ENCODE assay signal across 16 cellular contexts in genomic region chr19:50312967-50313811, GRCh38. TPM values are rescaled to one million over a fixed set of nuclear protein-coding genes. Genes with fewer than 3 reads are reported as not detected.
DNase-seq lines count a peak whose midpoint lies in the region; ATAC-seq lines count a peak whose summit lies in the region.
"Had no signal": no experiment of that assay in that cellular context is flagged by ENCODE, and none has a peak within 500 bp of the region (broad histone marks: within the 10 kb centered on the region; RNA-seq: fewer than 3 reads in every experiment).

No MANE protein-coding gene starts in this region.

- no peaks in the 10 kb centered on the region for H3K36me3 ChIP-seq in SK-N-MC (ENCODE audit: insufficient read depth, low read length)
- no peaks in the 10 kb centered on the region for H3K36me3 ChIP-seq in iPS-20b (ENCODE audit: insufficient read depth, low read depth, low read length)
- H3K36me3 ChIP-seq: prostate gland, uterus had no signal

- H3K27ac ChIP-seq in right cardiac atrium (ENCODE audit: low read length), result no peak overlapping the region
- no peak overlapping the region for H3K27ac ChIP-seq in SK-N-MC
- no peak overlapping the region for H3K27ac ChIP-seq in iPS-20b (ENCODE audit: low read length)
- H3K27ac ChIP-seq: body of pancreas, esophagus muscularis mucosa, prostate gland, uterus had no signal

- H3K4me3 ChIP-seq in right cardiac atrium (ENCODE audit: low read length) (peak overlapping the region; percentile 7), SK-N-MC (peak overlapping the region; percentile 64; the same call in 1 of the 2 replicates), iPS-20b (ENCODE audit: low read length) (peak overlapping the region; percentile 56)
- H3K4me3 ChIP-seq: body of pancreas, esophagus muscularis mucosa, uterus had no signal

- no peaks in the 10 kb centered on the region for H3K27me3 ChIP-seq in right cardiac atrium (ENCODE audit: control insufficient read depth, insufficient read depth)
- H3K27me3 ChIP-seq in iPS-20b (ENCODE audit: insufficient read depth, low read length), result peaks cover 38% of the 10 kb centered on the region

- WGBS in right cardiac atrium, result 8% methylated on average over 27 of the region's 27 CpGs

- no peak for DNase-seq in right cardiac atrium
- no peak for DNase-seq in Right ventricle myocardium superior
- no peak for DNase-seq in SK-N-MC (ENCODE audit: low read depth, low spot score)
- DNase-seq in NK-92 treated with Interleukin-12 subunit alpha and Interleukin-12 subunit beta, amount 100 ng/mL, for 24 hours (lab: John Stamatoyannopoulos, UW), result no peak
- no peak for DNase-seq in hypothalamus (lab: John Stamatoyannopoulos, UW)
- no peak for DNase-seq in activated T-cell treated with anti-CD3 and anti-CD28 coated beads, Interleukin-2, amount 50 U/mL, for 48 hours
- DNase-seq: activated CD4-positive, alpha-beta T cell treated with anti-CD3 and anti-CD28 coated beads, Interleukin-2, amount 50 U/mL, for 1 hour; stimulated activated naive CD8-positive, alpha-beta T cell treated with anti-CD3 and anti-CD28 coated beads, Interleukin-15, amount 100 ng/mL, for 72 hours; uterus had no signal

- ATAC-seq in right cardiac atrium, result no peak
- ATAC-seq in Right ventricle myocardium superior (ENCODE audit: poor library complexity), result no peak
- no peak for ATAC-seq in GM21786 (IDR thresholded peaks at IDR 0.05; ENCODE audit: unreplicated experiment)
- ATAC-seq: body of pancreas; stimulated activated naive CD8-positive, alpha-beta T cell treated with anti-CD3 and anti-CD28 coated beads, Interleukin-15, amount 100 ng/mL, for 72 hours had no signal

- no peaks in the 10 kb centered on the region for H3K9me3 ChIP-seq in right cardiac atrium (ENCODE audit: control insufficient read depth, low read length)
- no peaks in the 10 kb centered on the region for H3K9me3 ChIP-seq in SK-N-MC (ENCODE audit: low read depth, low read length)
- H3K9me3 ChIP-seq in iPS-20b (ENCODE audit: insufficient read depth, low read depth, low read length), result peaks cover 25% of the 10 kb centered on the region
- H3K9me3 ChIP-seq: body of pancreas, prostate gland, SK-N-SH, uterus had no signal

- no peaks in the 10 kb centered on the region for H3K4me1 ChIP-seq in right cardiac atrium (ENCODE audit: control insufficient read depth, insufficient read depth, low read length)
- H3K4me1 ChIP-seq in iPS-20b (ENCODE audit: insufficient read depth, low read length), result no peaks in the 10 kb centered on the region
- H3K4me1 ChIP-seq: prostate gland, uterus had no signal

- H3K9ac ChIP-seq in SK-N-MC (ENCODE audit: insufficient read length), result no peak overlapping the region
- H3K9ac ChIP-seq in iPS-20b (ENCODE audit: low read depth, low read length), result no peak overlapping the region; the same call in 1 of the 2 replicates
- H3K9ac ChIP-seq: SK-N-SH had no signal

- intact Hi-C loops in right cardiac atrium (cut with DNase I) (no loop called here), Right ventricle myocardium superior (cut with DNase I) (no loop called here)

RNA-seq across cellular contexts. Expression of gene KCNC3, which starts 16.0 kb away (rescaled TPM):
- total RNA-seq in right cardiac atrium (1 to 10 TPM; 3.0 to 6.1 (median 4.9) TPM), Right ventricle myocardium superior (2.0 TPM)
- 3.3 TPM for polyA plus RNA-seq in right cardiac atrium

RNA-seq across cellular contexts. Expression of gene NAPSA, which starts 52.2 kb away (rescaled TPM):
- under 1 TPM in 3 of 4 donors, not detected in 1; 0.43 to 0.84 (median 0.56) TPM for total RNA-seq in right cardiac atrium
- 0.72 TPM for polyA plus RNA-seq in right cardiac atrium
- 0.40 TPM for total RNA-seq in Right ventricle myocardium superior
- total RNA-seq: NCI-H460 had no signal

Comparison
In these comparisons a context has a peak if more than half of its experiments do, and no peak if none do; other contexts are left out.
1. H3K4me3 ChIP-seq: peak in every context shown above with its lines; median percentile 64 in SK-N-MC; 56 in iPS-20b; 7 in right cardiac atrium.